31 cellular contexts compared by ENCODE assay signal in the genomic region with DNA sequence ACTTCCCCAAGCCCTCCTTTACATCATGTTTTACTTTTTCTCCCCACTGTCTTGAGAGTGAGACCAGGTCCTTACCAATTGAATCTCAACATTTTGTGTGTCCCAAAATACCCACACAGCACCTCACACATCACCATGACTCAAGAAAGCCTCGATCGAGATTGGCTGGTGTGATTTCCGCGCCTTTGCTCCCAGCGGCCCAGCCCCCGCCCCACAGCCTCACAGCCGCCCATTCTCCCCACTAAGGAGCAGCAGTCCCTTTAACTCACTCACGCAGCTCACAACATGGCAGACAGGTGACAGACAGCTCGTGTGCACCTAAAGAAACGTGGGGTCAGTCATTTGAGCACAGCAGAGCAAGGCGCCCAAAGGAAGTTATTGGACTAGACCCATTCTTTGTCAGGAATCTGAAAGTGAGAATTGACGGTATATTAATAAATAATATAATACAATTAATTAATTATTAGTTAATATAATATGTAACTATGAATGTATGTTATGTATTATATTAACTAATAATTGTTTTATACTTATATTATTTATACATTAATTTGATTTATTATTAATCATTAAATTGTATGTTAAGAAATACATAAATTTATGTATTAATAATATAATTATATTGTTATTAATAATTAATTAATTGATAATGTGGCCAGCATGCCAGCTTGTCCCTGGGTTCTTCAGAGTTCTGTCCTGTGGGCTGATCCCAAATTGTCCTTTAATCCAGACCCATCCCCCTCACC.
"Had no signal": no experiment of that assay in that cellular context is flagged by ENCODE, and none has a peak within 500 bp of the region (broad histone marks: within the 10 kb centered on the region; RNA-seq: fewer than 3 reads in every experiment).

No MANE protein-coding gene starts in this region.

- ATAC-seq: activated CD8-positive, alpha-beta memory T cell treated with anti-CD3 and anti-CD28 coated beads, Interleukin-2, amount 10 ng/mL, durations not matched to agents 7 days and 5 days; activated naive CD8-positive, alpha-beta T cell treated with anti-CD3 and anti-CD28 coated beads, Interleukin-2, amount 50 U/mL, for 24 hours; PC-3; Right ventricle myocardium inferior had no signal

- H3K4me3 ChIP-seq: Peyer's patch had no signal

- H3K27ac ChIP-seq: Peyer's patch, RWPE1 had no signal

- FAIRE-seq: bronchial epithelial cell had no signal

- H3K36me3 ChIP-seq: Peyer's patch had no signal

- H3K27me3 ChIP-seq: Peyer's patch had no signal

- H3K4me1 ChIP-seq: Peyer's patch had no signal

- DNase-seq: activated B cell treated with CpG ODN at 0.5 μM for 24 hours; activated CD4-positive, alpha-beta memory T cell treated with anti-CD3 and anti-CD28 coated beads, Interleukin-2, amount 10 ng/mL, durations not matched to agents 7 days and 5 days; activated CD4-positive, alpha-beta T cell treated with anti-CD3 and anti-CD28 coated beads for 48 hours; activated CD4-positive, CD25-positive, alpha-beta regulatory T cell treated with anti-CD3 and anti-CD28 coated beads, Interleukin-2, amount 50 U/mL, for 72 hours; activated CD8-positive, alpha-beta memory T cell treated with anti-CD3 and anti-CD28 coated beads for 24 hours; activated CD8-positive, alpha-beta memory T cell treated with anti-CD3 and anti-CD28 coated beads, Interleukin-2, amount 10 ng/mL, durations not matched to agents 7 days and 5 days; activated CD8-positive, alpha-beta memory T cell treated with anti-CD3 and anti-CD28 coated beads, Interleukin-2, amount 50 U/mL, for 48 hours; activated effector memory CD4-positive, alpha-beta T cell treated with Interleukin-2 at 50 U/mL for 16 hours; activated naive CD4-positive, alpha-beta T cell treated with anti-CD3 and anti-CD28 coated beads, Interleukin-2, amount 10 ng/mL, durations not matched to agents 7 days and 5 days; activated naive CD8-positive, alpha-beta T cell treated with anti-CD3 and anti-CD28 coated beads, Interleukin-2, amount 50 U/mL, for 24 hours; activated T-cell treated with anti-CD3 and anti-CD28 coated beads, Interleukin-2, amount 50 U/mL, for 48 hours; anterior cingulate cortex; caudate nucleus; cerebellar nuclear complex; NCI-H1092 treated with DMSO at 0.1 percent for 48 hours; NCI-H1417; NCI-H146; NCI-H187; NCI-H2029 treated with DMSO at 0.1 percent for 48 hours; NCI-H2107; NCI-H2171; NCI-H510A; NCI-H526; NCI-H748 treated with DMSO at 0.1 percent for 48 hours; NK-92 treated with Interleukin-12 subunit alpha and Interleukin-12 subunit beta, amount 100 ng/mL, for 24 hours; PC-3; Peyer's patch; T1000 had no signal
